Comparison of ENCODE assay signal across 8 cellular contexts in genomic region chr4:929970-930625, GRCh38. TPM values are rescaled to one million over a fixed set of nuclear protein-coding genes. Genes with fewer than 3 reads are reported as not detected.
A peak's percentile ranks its signal among the peaks of the same experiment; 100 is the strongest.
DNase-seq lines count a peak whose midpoint lies in the region; ATAC-seq, FAIRE-seq and TF ChIP-seq lines count a peak whose summit lies in the region.

No MANE protein-coding gene starts in this region.

- H3K27me3 ChIP-seq in cardiac muscle cell (peaks cover 7% of the 10 kb centered on the region), heart left ventricle (no peaks in the 10 kb centered on the region), transverse colon (no peaks in the 10 kb centered on the region)

- in situ Hi-C loops in transverse colon (cut with MboI; ENCODE audit: low pct_ligation_motif_present in 1 of 4, low pct_unique_long_range_greater_than_20kb in 1 of 4, low sequenced_read_pairs in 3 of 4): no loop called here

- no peak for TF ChIP-seq POLR2A in heart left ventricle (IDR thresholded peaks at IDR 0.05)
- no peak for TF ChIP-seq POLR2A in transverse colon (IDR thresholded peaks at IDR 0.05)
- no peak for TF ChIP-seq POLR2A in H54 (IDR thresholded peaks at IDR 0.05; ENCODE audit: low read depth, low read length)

- no peak for TF ChIP-seq CTCF in cardiac muscle cell (IDR thresholded peaks at IDR 0.05; ENCODE audit: low read depth, low read length)
- TF ChIP-seq CTCF in heart left ventricle (IDR thresholded peaks at IDR 0.05): no peak
- no peak for TF ChIP-seq CTCF in WI38 (IDR thresholded peaks at IDR 0.05; ENCODE audit: low read depth, low read length)
- TF ChIP-seq CTCF in transverse colon (IDR thresholded peaks at IDR 0.05): no peak

- H3K4me1 ChIP-seq in cardiac muscle cell (ENCODE audit: low read depth) (peaks cover 25% of the 10 kb centered on the region), heart left ventricle (peaks cover 11 to 65% (median 42%) of the 10 kb centered on the region in 12 donors), transverse colon (peaks cover 17 to 58% (median 36%) of the 10 kb centered on the region in 4 donors)

- 50 to 59% (median 55%) methylated on average over 4 of the region's 4 CpGs for WGBS in heart left ventricle, 4 donors
- 20 to 37% methylated on average over 4 of the region's 4 CpGs for WGBS in transverse colon (ENCODE audit: low coverage in 1 of 2), 2 donors

- no peak for FAIRE-seq in H54 (lab: Jason Lieb, UNC)

- intact Hi-C loops in heart left ventricle (cut with DNase I) (loop anchor here in 2 of 10 donors (5.0 to 10.0 kb wide), 4 partner anchors 42 to 148 kb away; partner anchors contain the start of genes DGKQ (in 1 of the 2) and IDUA (in 1 of the 2)), left colon (cut with DNase I, micrococcal nuclease) (no loop called here), transverse colon (cut with DNase I; ENCODE audit: low total_unique reads) (no loop called here)

- H3K36me3 ChIP-seq in cardiac muscle cell (no peaks in the 10 kb centered on the region), heart left ventricle (no peaks in the 10 kb centered on the region), transverse colon (no peaks in the 10 kb centered on the region)

- H3K9me3 ChIP-seq in cardiac muscle cell (ENCODE audit: low read depth) (no peaks in the 10 kb centered on the region), heart left ventricle (no peaks in the 10 kb centered on the region), transverse colon (no peaks in the 10 kb centered on the region)

- no peak for DNase-seq in cardiac muscle cell (ENCODE audit: low read depth in 1 of 2, low spot score in 1 of 2)
- no peak for DNase-seq in heart left ventricle
- DNase-seq in left colon: peak in 1 of 2 donors; percentile 51
- DNase-seq in transverse colon: no peak
- no peak for DNase-seq in stimulated activated naive CD4-positive, alpha-beta T cell treated with Interleukin-2 at 50 U/mL for 16 hours (lab: John Stamatoyannopoulos, UW)
- DNase-seq in stimulated activated CD4-positive, alpha-beta T cell treated with anti-CD3 and anti-CD28 coated beads, Interleukin-15, amount 100 ng/mL, for 24 hours: no peak
- no peak for DNase-seq in H54 (ENCODE audit: insufficient read length, low spot score)

- ATAC-seq in heart left ventricle (no peak), left colon (peak; percentile 28)

- no peak for TF ChIP-seq EP300 in transverse colon (IDR thresholded peaks at IDR 0.05; ENCODE audit: low read depth)

- H3K27ac ChIP-seq in cardiac muscle cell: peak overlapping the region; percentile 86
- peak overlapping the region in 1 of 12 donors; percentile 96 for H3K27ac ChIP-seq in heart left ventricle
- H3K27ac ChIP-seq in transverse colon: peak overlapping the region; percentile 91 to 95 (median 92)

- no peak overlapping the region for H3K4me3 ChIP-seq in cardiac muscle cell
- H3K4me3 ChIP-seq in heart left ventricle: peak overlapping the region in 4 of 12 donors; percentile 75 to 100 (median 90)
- peak overlapping the region; percentile 12; the same call in 1 of the 2 replicates for H3K4me3 ChIP-seq in WI38 (ENCODE audit: low read depth, low read length)
- peak overlapping the region in 1 of 4 donors; percentile 72 for H3K4me3 ChIP-seq in transverse colon

RNA-seq across cellular contexts. Expression of gene GAK, which starts 2.0 kb away (rescaled TPM):
- 88.6 and 144 TPM in 2 replicates for total RNA-seq in cardiac muscle cell
- polyA plus RNA-seq in cardiac muscle cell: 59.8 and 63.8 TPM in 2 replicates
- 10 to 100 TPM; 22.8 to 55.1 (median 32.5) TPM for total RNA-seq in heart left ventricle
- 10 to 100 TPM; 51.8 to 52.3 TPM for polyA plus RNA-seq in heart left ventricle
- total RNA-seq in left colon: 100 to 1,000 TPM; 197 to 265 TPM
- 100 to 1,000 TPM; 230 to 882 (median 305) TPM for total RNA-seq in transverse colon

RNA-seq across cellular contexts. Expression of gene TMEM175, which starts 2.2 kb away (rescaled TPM):
- 31.6 and 36.4 TPM in 2 replicates for total RNA-seq in cardiac muscle cell
- 28.3 and 35.1 TPM in 2 replicates for polyA plus RNA-seq in cardiac muscle cell
- 10 to 100 TPM; 16.6 to 34.6 (median 20.1) TPM for total RNA-seq in heart left ventricle
- 10 to 100 TPM; 14.2 to 28.8 TPM for polyA plus RNA-seq in heart left ventricle
- total RNA-seq in left colon: 10 to 100 TPM; 21.4 to 28.6 TPM
- 100 to 1,000 TPM in 1 of 4 donors, 10 to 100 TPM in 3; 44.0 to 116 (median 50.5) TPM for total RNA-seq in transverse colon

RNA-seq across cellular contexts. Expression of gene DGKQ, which starts 43.3 kb away (rescaled TPM):
- 15.9 and 17.1 TPM in 2 replicates for total RNA-seq in cardiac muscle cell
- polyA plus RNA-seq in cardiac muscle cell: 13.5 and 15.1 TPM in 2 replicates
- total RNA-seq in heart left ventricle: 1 to 10 TPM; 3.2 to 7.3 (median 4.4) TPM
- 1 to 10 TPM; 2.6 to 3.7 TPM for polyA plus RNA-seq in heart left ventricle
- 10 to 100 TPM; 47.8 to 49.6 TPM for total RNA-seq in left colon
- 100 to 1,000 TPM in 2 of 4 donors, 10 to 100 TPM in 2; 51.8 to 147 (median 86.0) TPM for total RNA-seq in transverse colon

RNA-seq across cellular contexts. Expression of gene IDUA, which starts 56.7 kb away (rescaled TPM):
- total RNA-seq in cardiac muscle cell (13.0 and 14.9 TPM in 2 replicates), heart left ventricle (10 to 100 TPM in 3 of 9 donors, 1 to 10 TPM in 6; 5.0 to 17.4 (median 6.9) TPM), left colon (10 to 100 TPM; 28.7 to 40.9 TPM), transverse colon (10 to 100 TPM; 25.9 to 78.6 (median 40.4) TPM)
- polyA plus RNA-seq in cardiac muscle cell (29.9 and 34.0 TPM in 2 replicates), heart left ventricle (1 to 10 TPM; 3.2 to 6.8 TPM)
